In the genomic region with DNA sequence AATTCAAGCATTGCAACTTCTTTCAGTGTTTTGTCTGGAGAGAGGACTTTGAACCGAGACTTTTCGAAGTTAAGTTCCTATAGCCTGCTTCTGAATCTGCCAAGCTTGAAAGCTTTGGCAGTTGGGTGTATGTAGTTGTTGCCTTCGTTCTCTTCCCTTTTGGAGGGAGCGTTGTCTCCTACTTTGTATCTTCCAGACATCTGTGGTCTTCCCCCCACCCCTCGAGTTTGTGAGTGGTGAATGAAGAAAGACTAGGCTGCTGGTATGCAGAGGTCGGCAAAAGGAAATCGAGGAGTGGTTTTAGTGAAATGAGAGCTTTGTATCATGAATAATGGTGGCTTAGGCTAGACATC, we compare ENCODE assay signal across 8 cellular contexts. TPM values are rescaled to one million over a fixed set of nuclear protein-coding genes. Genes with fewer than 3 reads are reported as not detected.
DNase-seq lines count a peak whose midpoint lies in the region; ATAC-seq and TF ChIP-seq lines count a peak whose summit lies in the region.

No MANE protein-coding gene starts in this region.

- H2AFZ ChIP-seq in parathyroid adenoma = no peak overlapping the region

- CTCF ChIA-PET in activated B cell treated with CpG ODN at 0.5 μM for 24 hours (lab: Charles Lee) = interaction anchor here (1.1 kb wide), 1 partner anchor 616 kb away, joined by 4 read pairs; no protein-coding TSS in a partner anchor

- ATAC-seq in activated B cell treated with CpG ODN at 0.5 μM for 24 hours (ENCODE audit: low read depth) (no peak), HG02840 (IDR thresholded peaks at IDR 0.05; ENCODE audit: low FRiP score, unreplicated experiment) (no peak)

- H3K36me3 Mint-ChIP-seq in activated B cell treated with CpG ODN at 0.5 μM for 24 hours (ENCODE audit: low read depth) = peaks cover 13% of the 10 kb centered on the region

- H3K27ac Mint-ChIP-seq in activated B cell treated with CpG ODN at 0.5 μM for 24 hours = peak overlapping the region; percentile 80

- H3K9me3 ChIP-seq in parathyroid adenoma (ENCODE audit: control insufficient read depth, low read length) = no peaks in the 10 kb centered on the region

- peaks cover 45% of the 10 kb centered on the region for H3K79me2 ChIP-seq in parathyroid adenoma

- peak overlapping the region; percentile 94 for H3K4me3 Mint-ChIP-seq in activated B cell treated with CpG ODN at 0.5 μM for 24 hours

- peak overlapping the region; percentile 84 for H3K4me2 ChIP-seq in parathyroid adenoma (ENCODE audit: low read length)

- H3K9ac ChIP-seq in parathyroid adenoma = no peak overlapping the region

- H3K9me3 Mint-ChIP-seq in activated B cell treated with CpG ODN at 0.5 μM for 24 hours = no peaks in the 10 kb centered on the region

- H3K36me3 ChIP-seq in parathyroid adenoma (ENCODE audit: control insufficient read depth, insufficient read depth, low read length) = no peaks in the 10 kb centered on the region

- DNase-seq in EL (peak; percentile 72), LHCN-M2 (ENCODE audit: low read depth) (peak; percentile 53), activated B cell treated with CpG ODN at 0.5 μM for 24 hours (no peak), fibroblast of the conjunctiva (ENCODE audit: low read depth) (peak; percentile 3), NCI-H2196 (lab: John Stamatoyannopoulos, UW; ENCODE audit: unreplicated experiment) (no peak), NCI-H1092 treated with DMSO at 0.1 percent for 48 hours (lab: John Stamatoyannopoulos, UW) (no peak)

- H3K27me3 ChIP-seq in parathyroid adenoma (ENCODE audit: control insufficient read depth, insufficient read depth, low read length) = no peaks in the 10 kb centered on the region

- H3K27ac ChIP-seq in parathyroid adenoma = peak overlapping the region; percentile 72

- H3K4me1 Mint-ChIP-seq in activated B cell treated with CpG ODN at 0.5 μM for 24 hours = peaks cover 54% of the 10 kb centered on the region

- peaks cover 19% of the 10 kb centered on the region for H3K4me1 ChIP-seq in parathyroid adenoma

- peak overlapping the region; percentile 85 for H3K4me3 ChIP-seq in parathyroid adenoma (ENCODE audit: low read depth, low read length)

- peaks cover 1% of the 10 kb centered on the region for H3K27me3 Mint-ChIP-seq in activated B cell treated with CpG ODN at 0.5 μM for 24 hours

- intact Hi-C loops in activated B cell treated with CpG ODN at 0.5 μM for 24 hours (cut with micrococcal nuclease) = loop anchor here (2.0 to 10.0 kb wide), 6 partner anchors 14 to 1384 kb away; partner anchors contain the start of gene SEC22C

- TF ChIP-seq CTCF in activated B cell treated with CpG ODN at 0.5 μM for 24 hours (IDR thresholded peaks at IDR 0.05) = no peak
- no peak for TF ChIP-seq CTCF in parathyroid adenoma (IDR thresholded peaks at IDR 0.05)

- POLR2A ChIA-PET in activated B cell treated with CpG ODN at 0.5 μM for 24 hours (lab: Charles Lee) = interaction anchor here (0.8 to 4.7 kb wide), 11 partner anchors 10 to 762 kb away, joined by 3 to 42 read pairs (median 14); partner anchors contain the start of genes RPL14 and ULK4

RNA-seq across cellular contexts. Expression of gene CTNNB1, which starts 1.3 kb away (rescaled TPM):
- 530 and 569 TPM in 2 replicates for total RNA-seq in LHCN-M2 (2014; rRNA removed)
- polyA plus RNA-seq in LHCN-M2 (2012) = 290 TPM
- 155 and 164 TPM in 2 replicates for total RNA-seq in activated B cell treated with CpG ODN at 0.5 μM for 24 hours

Comparison
In these comparisons a context has a peak if more than half of its experiments do, and no peak if none do; other contexts are left out.
1. DNase-seq: peak in EL (single experiment), LHCN-M2 (single experiment) and fibroblast of the conjunctiva (single experiment); none in activated B cell treated with CpG ODN at 0.5 μM for 24 hours (single experiment), NCI-H2196 (single experiment) and NCI-H1092 treated with DMSO at 0.1 percent for 48 hours (single experiment).